ENCODE assay signal across 14 cellular contexts in genomic region chr6:68238097-68238597, GRCh38.
DNase-seq lines count a peak whose midpoint lies in the region; ATAC-seq and TF ChIP-seq lines count a peak whose summit lies in the region.
"Had no signal": no experiment of that assay in that cellular context is flagged by ENCODE, and none has a peak within 500 bp of the region (broad histone marks: within the 10 kb centered on the region; RNA-seq: fewer than 3 reads in every experiment).

No MANE protein-coding gene starts in this region.

- intact Hi-C loops in MCF 10A (cut with micrococcal nuclease) (no loop called here), mammary epithelial cell (cut with micrococcal nuclease) (no loop called here)

- H3K27me3 Mint-ChIP-seq in MCF 10A (ENCODE audit: insufficient read depth, unreplicated experiment) (no peaks in the 10 kb centered on the region), WTC11 (ENCODE audit: low read depth) (no peaks in the 10 kb centered on the region)
- H3K27me3 Mint-ChIP-seq in stimulated activated naive B cell treated with anti-CD40 and anti-IgM and Interleukin-4, amounts not matched to agents 10 μg/mL and 1 μg/mL and 100 μg/mL, for 72 hours, result no peaks in the 10 kb centered on the region
- H3K27me3 Mint-ChIP-seq in naive thymus-derived CD8-positive, alpha-beta T cell, result no peaks in the 10 kb centered on the region
- H3K27me3 Mint-ChIP-seq: IgD-negative memory B cell had no signal

- no peaks in the 10 kb centered on the region for H3K79me2 ChIP-seq in mammary epithelial cell (ENCODE audit: insufficient read depth, low read length)

- H3K4me3 ChIP-seq in mammary epithelial cell (replicated peaks in 1 of 3; ENCODE audit: insufficient read depth in 1 of 3, low read depth in 2 of 3, low read length in 3 of 3), result no peak overlapping the region

- H3K27ac Mint-ChIP-seq in MCF 10A (ENCODE audit: low read depth, unreplicated experiment) (peak overlapping the region; percentile 72), WTC11 (peak overlapping the region; percentile 9; the same call in 1 of the 2 replicates)
- no peak overlapping the region for H3K27ac Mint-ChIP-seq in stimulated activated naive B cell treated with anti-CD40 and anti-IgM and Interleukin-4, amounts not matched to agents 10 μg/mL and 1 μg/mL and 100 μg/mL, for 72 hours
- H3K27ac Mint-ChIP-seq in naive thymus-derived CD8-positive, alpha-beta T cell, result no peak overlapping the region
- H3K27ac Mint-ChIP-seq: IgD-negative memory B cell had no signal

- peaks cover 6% of the 10 kb centered on the region for H3K4me1 ChIP-seq in mammary epithelial cell (ENCODE audit: insufficient read depth, low read length)

- no peaks in the 10 kb centered on the region for H3K9me3 Mint-ChIP-seq in MCF 10A (ENCODE audit: unreplicated experiment)
- H3K9me3 Mint-ChIP-seq in WTC11, result peaks cover 6% of the 10 kb centered on the region
- H3K9me3 Mint-ChIP-seq in stimulated activated naive B cell treated with anti-CD40 and anti-IgM and Interleukin-4, amounts not matched to agents 10 μg/mL and 1 μg/mL and 100 μg/mL, for 72 hours, result no peaks in the 10 kb centered on the region
- H3K9me3 Mint-ChIP-seq in naive thymus-derived CD8-positive, alpha-beta T cell, result peaks cover 0 to 10% (median 2%) of the 10 kb centered on the region in 9 donors

- DNase-seq in MCF 10A (ENCODE audit: unreplicated experiment) (peak; percentile 47), mammary epithelial cell (no peak), WTC11 (ENCODE audit: low spot score) (no peak), Kasumi-1 (lab: John Stamatoyannopoulos, UW) (no peak)
- DNase-seq in stimulated activated naive B cell treated with anti-CD40 and anti-IgM and Interleukin-4, amounts not matched to agents 10 μg/mL and 1 μg/mL and 100 μg/mL, for 72 hours, result no peak
- DNase-seq in naive thymus-derived CD8-positive, alpha-beta T cell, result no peak
- no peak for DNase-seq in activated CD4-positive, alpha-beta T cell treated with anti-CD3 and anti-CD28 coated beads for 1 hour
- DNase-seq: activated T-cell treated with anti-CD3 and anti-CD28 coated beads, Interleukin-2, amount 50 U/mL, for 4 hours; cortex of kidney; NCI-H526 treated with DMSO at 0.1 percent for 48 hours; stimulated activated CD4-positive, alpha-beta T cell treated with anti-CD3 and anti-CD28 coated beads, Interleukin-12 subunit alpha, Interleukin-12 subunit beta, amount 100 ng/mL, for 4 hours; stimulated activated naive CD4-positive, alpha-beta T cell treated with Interleukin-2 at 50 U/mL for 16 hours had no signal

- H3K27me3 ChIP-seq in mammary epithelial cell (ENCODE audit: insufficient read depth, low read length), result no peaks in the 10 kb centered on the region

- peaks cover 26% of the 10 kb centered on the region for H3K4me1 Mint-ChIP-seq in MCF 10A (ENCODE audit: insufficient read depth, unreplicated experiment)
- H3K4me1 Mint-ChIP-seq in WTC11, result peaks cover 18% of the 10 kb centered on the region
- no peaks in the 10 kb centered on the region for H3K4me1 Mint-ChIP-seq in stimulated activated naive B cell treated with anti-CD40 and anti-IgM and Interleukin-4, amounts not matched to agents 10 μg/mL and 1 μg/mL and 100 μg/mL, for 72 hours
- H3K4me1 Mint-ChIP-seq in naive thymus-derived CD8-positive, alpha-beta T cell, result no peaks in the 10 kb centered on the region
- H3K4me1 Mint-ChIP-seq: IgD-negative memory B cell had no signal

- H3K4me3 Mint-ChIP-seq in MCF 10A (ENCODE audit: unreplicated experiment), result no peak overlapping the region
- H3K4me3 Mint-ChIP-seq in WTC11, result no peak overlapping the region
- peak overlapping the region in 1 of 2 donors; percentile 7 for H3K4me3 Mint-ChIP-seq in stimulated activated naive B cell treated with anti-CD40 and anti-IgM and Interleukin-4, amounts not matched to agents 10 μg/mL and 1 μg/mL and 100 μg/mL, for 72 hours
- no peak overlapping the region for H3K4me3 Mint-ChIP-seq in naive thymus-derived CD8-positive, alpha-beta T cell
- H3K4me3 Mint-ChIP-seq: activated T-cell treated with anti-CD3 and anti-CD28 coated beads, Interleukin-2, amount 50 U/mL, for 4 hours; IgD-negative memory B cell had no signal

- no peak overlapping the region for H3K27ac ChIP-seq in mammary epithelial cell (ENCODE audit: insufficient read depth, low read depth, low read length)

- WGBS in mammary epithelial cell (ENCODE audit: low coverage, missing lambda C conversion rate), result 7% methylated on average over 1 of the region's 1 CpG

- H3K9me3 ChIP-seq in mammary epithelial cell (replicated peaks; ENCODE audit: insufficient read depth, low read length), result peaks cover 4% of the 10 kb centered on the region

- no peaks in the 10 kb centered on the region for H3K36me3 ChIP-seq in mammary epithelial cell (ENCODE audit: insufficient read depth, low read length)

- H3K4me2 ChIP-seq in mammary epithelial cell (ENCODE audit: insufficient read depth, low read depth, low read length), result no peak overlapping the region

- no TSS peak for BruUV-seq in MCF 10A (replicated peaks; lab: Mats Ljungman, UMichigan)
- BruUV-seq in mammary epithelial cell (replicated peaks; lab: Mats Ljungman, UMichigan), result no TSS peak

- H3K9ac ChIP-seq in mammary epithelial cell (ENCODE audit: insufficient read depth, low read length), result no peak overlapping the region

- CTCF ChIA-PET in MCF 10A (lab: Yijun Ruan, JAX), result no interaction called here
- CTCF ChIA-PET in mammary epithelial cell (lab: Charles Lee; ENCODE audit: low non-redundant PET), result no interaction called here
- CTCF ChIA-PET in WTC11 (lab: Charles Lee), result interaction anchor here (1.4 kb wide), 1 partner anchor 12 kb away, joined by 4 read pairs; no protein-coding TSS in a partner anchor

- ATAC-seq in HG03342 (IDR thresholded peaks at IDR 0.05; ENCODE audit: unreplicated experiment) (peak; percentile 69), WTC11 (no peak)
- peak; percentile 67 to 72 for ATAC-seq in stimulated activated naive B cell treated with anti-CD40 and anti-IgM and Interleukin-4, amounts not matched to agents 10 μg/mL and 1 μg/mL and 100 μg/mL, for 72 hours (replicated peaks)
- ATAC-seq in naive thymus-derived CD8-positive, alpha-beta T cell, result no peak
- ATAC-seq: activated T-cell treated with anti-CD3 and anti-CD28 coated beads, Interleukin-2, amount 50 U/mL, for 4 hours had no signal

- H3K36me3 Mint-ChIP-seq in MCF 10A (ENCODE audit: insufficient read depth, unreplicated experiment) (no peaks in the 10 kb centered on the region), WTC11 (peaks cover 4% of the 10 kb centered on the region; the same call in 1 of the 2 replicates)
- H3K36me3 Mint-ChIP-seq in stimulated activated naive B cell treated with anti-CD40 and anti-IgM and Interleukin-4, amounts not matched to agents 10 μg/mL and 1 μg/mL and 100 μg/mL, for 72 hours, result no peaks in the 10 kb centered on the region
- no peaks in the 10 kb centered on the region for H3K36me3 Mint-ChIP-seq in naive thymus-derived CD8-positive, alpha-beta T cell

- in situ Hi-C loops in mammary epithelial cell (cut with MboI; ENCODE audit: low sequenced_read_pairs in 2 of 2), result no loop called here

- H4K20me1 ChIP-seq in mammary epithelial cell (ENCODE audit: insufficient read depth, low read length), result no peaks in the 10 kb centered on the region

- H2AFZ ChIP-seq in mammary epithelial cell (ENCODE audit: low read depth, low read length), result no peak overlapping the region

- TF ChIP-seq CTCF in MCF 10A (IDR thresholded peaks at IDR 0.05; ENCODE audit: unreplicated experiment), result no peak
- no peak for TF ChIP-seq CTCF in mammary epithelial cell (conservative IDR thresholded peaks at IDR 0.05 in 1 of 2, IDR thresholded peaks at IDR 0.05 in 1 of 2; ENCODE audit: extremely low read depth in 1 of 2, insufficient read depth in 1 of 2, low read depth in 1 of 2, low read length in 2 of 2)
- TF ChIP-seq CTCF in WTC11 (IDR thresholded peaks at IDR 0.05), result no peak

- POLR2A ChIA-PET in MCF 10A (lab: Yijun Ruan, JAX) (interaction anchor here (0.6 to 0.7 kb wide), 5 partner anchors 12 to 1173 kb away, joined by 3 to 4 read pairs (median 3); no protein-coding TSS in a partner anchor), WTC11 (lab: Charles Lee) (no interaction called here)
- POLR2A ChIA-PET in naive thymus-derived CD8-positive, alpha-beta T cell (lab: Charles Lee), result no interaction called here

- dilution Hi-C loops in mammary epithelial cell (cut with HindIII; ENCODE audit: low sequenced_read_pairs), result no loop called here

TF ChIP-seq in WTC11, 78 proteins besides CTCF, POLR2A, EP300 and RAD21 (continues in another document):
- TF ChIP-seq GTF2I (CRISPR knock-in tag; conservative IDR thresholded peaks at IDR 0.05) (no peak), ZNF263 (CRISPR knock-in tag; IDR thresholded peaks at IDR 0.05; ENCODE audit: low read depth) (no peak), JUN (CRISPR knock-in tag; IDR thresholded peaks at IDR 0.05) (no peak), CREM (CRISPR knock-in tag; IDR thresholded peaks at IDR 0.05) (no peak), ZNF396 (CRISPR knock-in tag; IDR thresholded peaks at IDR 0.05; ENCODE audit: borderline replicate concordance) (no peak), ZNF281 (CRISPR knock-in tag; IDR thresholded peaks at IDR 0.05) (no peak)
- TF ChIP-seq, protein P1, sequence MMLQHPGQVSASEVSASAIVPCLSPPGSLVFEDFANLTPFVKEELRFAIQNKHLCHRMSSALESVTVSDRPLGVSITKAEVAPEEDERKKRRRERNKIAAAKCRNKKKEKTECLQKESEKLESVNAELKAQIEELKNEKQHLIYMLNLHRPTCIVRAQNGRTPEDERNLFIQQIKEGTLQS (CRISPR knock-in tag; conservative IDR thresholded peaks at IDR 0.05), result no peak

Comparison
In these comparisons a context has a peak if more than half of its experiments do, and no peak if none do; other contexts are left out.
1. H3K27ac Mint-ChIP-seq: peak in MCF 10A (single experiment) and WTC11 (single experiment); none in stimulated activated naive B cell treated with anti-CD40 and anti-IgM and Interleukin-4, amounts not matched to agents 10 μg/mL and 1 μg/mL and 100 μg/mL, for 72 hours (single experiment) and naive thymus-derived CD8-positive, alpha-beta T cell (0 of 10).
2. ATAC-seq: peak in HG03342 (single experiment) and stimulated activated naive B cell treated with anti-CD40 and anti-IgM and Interleukin-4, amounts not matched to agents 10 μg/mL and 1 μg/mL and 100 μg/mL, for 72 hours (2 of 2); none in WTC11 (single experiment) and naive thymus-derived CD8-positive, alpha-beta T cell (0 of 2).